In genomic region chr2:232394431-232394830, GRCh38 we compare ENCODE assay signal across 13 cellular contexts. TPM values are rescaled to one million over a fixed set of nuclear protein-coding genes. Genes with fewer than 3 reads are reported as not detected.
"Had no signal": no experiment of that assay in that cellular context is flagged by ENCODE, and none has a peak within 500 bp of the region (broad histone marks: within the 10 kb centered on the region; RNA-seq: fewer than 3 reads in every experiment).

No MANE protein-coding gene starts in this region.

RNA-seq across cellular contexts. Expression of gene ALPG, which starts 12.2 kb away (rescaled TPM):
- total RNA-seq: activated B cell treated with CpG ODN at 0.5 μM for 24 hours; activated CD4-positive, alpha-beta memory T cell treated with anti-CD3 and anti-CD28 coated beads for 36 hours; activated CD4-positive, alpha-beta memory T cell treated with anti-CD3 and anti-CD28 coated beads, Interleukin-2, amount 10 ng/mL, durations not matched to agents 7 days and 5 days; activated CD4-positive, alpha-beta T cell treated with anti-CD3 and anti-CD28 coated beads for 36 hours; activated CD4-positive, alpha-beta T cell treated with anti-CD3 and anti-CD28 coated beads, Interleukin-2, amount 10 ng/mL, durations not matched to agents 24 days and 14 days; activated CD4-positive, alpha-beta T cell treated with anti-CD3 and anti-CD28 coated beads, Interleukin-2, amount 10 ng/mL, durations not matched to agents 7 days and 5 days; activated CD8-positive, alpha-beta memory T cell treated with anti-CD3 and anti-CD28 coated beads for 36 hours; activated CD8-positive, alpha-beta memory T cell treated with anti-CD3 and anti-CD28 coated beads, Interleukin-2, amount 10 ng/mL, durations not matched to agents 7 days and 5 days; activated CD8-positive, alpha-beta T cell treated with anti-CD3 and anti-CD28 coated beads for 36 hours; activated CD8-positive, alpha-beta T cell treated with anti-CD3 and anti-CD28 coated beads, Interleukin-2, amount 10 ng/mL, durations not matched to agents 7 days and 5 days; T-helper 1 cell treated with Interleukin-12 subunit alpha and Interleukin-12 subunit beta and Interleukin-4 antibody, amounts not matched to agents 30 ng/mL and 1 ng/mL, for 36 hours; T-helper 17 cell; T-helper 2 cell treated with Interferon-gamma antibody and Interleukin-4, amounts not matched to agents 100 ng/mL and 5 ng/mL, for 36 hours had no signal

RNA-seq across cellular contexts. Expression of gene ALPP, which starts 15.9 kb away (rescaled TPM):
- total RNA-seq: activated CD4-positive, alpha-beta memory T cell treated with anti-CD3 and anti-CD28 coated beads for 36 hours; activated CD4-positive, alpha-beta memory T cell treated with anti-CD3 and anti-CD28 coated beads, Interleukin-2, amount 10 ng/mL, durations not matched to agents 7 days and 5 days; activated CD4-positive, alpha-beta T cell treated with anti-CD3 and anti-CD28 coated beads for 36 hours; activated CD4-positive, alpha-beta T cell treated with anti-CD3 and anti-CD28 coated beads, Interleukin-2, amount 10 ng/mL, durations not matched to agents 24 days and 14 days; activated CD4-positive, alpha-beta T cell treated with anti-CD3 and anti-CD28 coated beads, Interleukin-2, amount 10 ng/mL, durations not matched to agents 7 days and 5 days; activated CD8-positive, alpha-beta memory T cell treated with anti-CD3 and anti-CD28 coated beads for 36 hours; activated CD8-positive, alpha-beta memory T cell treated with anti-CD3 and anti-CD28 coated beads, Interleukin-2, amount 10 ng/mL, durations not matched to agents 7 days and 5 days; activated CD8-positive, alpha-beta T cell treated with anti-CD3 and anti-CD28 coated beads for 36 hours; activated CD8-positive, alpha-beta T cell treated with anti-CD3 and anti-CD28 coated beads, Interleukin-2, amount 10 ng/mL, durations not matched to agents 7 days and 5 days; T-helper 1 cell treated with Interleukin-12 subunit alpha and Interleukin-12 subunit beta and Interleukin-4 antibody, amounts not matched to agents 30 ng/mL and 1 ng/mL, for 36 hours; T-helper 2 cell treated with Interferon-gamma antibody and Interleukin-4, amounts not matched to agents 100 ng/mL and 5 ng/mL, for 36 hours had no signal
